In the genomic region with DNA sequence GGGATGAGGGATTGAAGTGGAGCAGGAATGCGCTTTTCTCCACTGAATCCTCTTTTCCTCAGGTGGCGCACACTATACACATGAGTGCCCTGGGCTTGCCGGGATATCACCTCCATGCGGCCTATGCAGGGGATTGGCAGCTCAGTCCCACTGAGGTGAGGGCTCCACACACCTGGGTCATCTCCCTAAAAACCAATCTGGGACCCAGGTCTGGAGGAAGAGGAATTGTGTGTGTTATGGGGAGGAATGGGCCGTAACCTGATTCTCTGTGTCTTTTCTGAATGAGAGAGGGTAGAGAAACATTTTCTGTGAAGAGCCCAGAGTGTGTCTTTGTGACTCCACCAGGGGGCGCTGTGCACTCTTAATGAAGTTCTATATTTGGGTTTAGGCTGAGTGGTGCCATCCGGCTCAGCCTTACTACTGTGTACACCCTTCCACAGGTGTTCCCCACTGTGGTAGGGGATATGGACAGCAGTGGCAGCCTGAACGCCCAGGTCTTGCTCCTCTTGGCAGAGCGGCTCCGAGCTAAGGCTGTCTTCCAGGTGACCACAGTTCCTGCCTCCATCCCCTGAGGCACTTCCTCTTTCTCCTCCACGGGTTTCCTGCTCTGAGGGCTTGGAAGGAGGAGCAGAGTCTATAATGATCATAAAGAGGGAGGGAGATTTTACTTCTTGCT, we compare ENCODE assay signal across 8 cellular contexts. TPM values are rescaled to one million over a fixed set of nuclear protein-coding genes. Genes with fewer than 3 reads are reported as not detected.
DNase-seq lines count a peak whose midpoint lies in the region; FAIRE-seq and TF ChIP-seq lines count a peak whose summit lies in the region.

No MANE protein-coding gene starts in this region.

- DNase-seq in GM18507 (ENCODE audit: extremely low spot score, insufficient read length, low read depth) (peak; percentile 65), HK-2 (ENCODE audit: unreplicated experiment) (peak; percentile 73), NCI-H82 (lab: John Stamatoyannopoulos, UW) (peak; percentile 95), ecto neural progenitor cell (ENCODE audit: low spot score) (peak; percentile 86), lung microvascular endothelial cell (ENCODE audit: low read depth in 2 of 2) (peak; percentile 80 to 85)
- peak; percentile 94 to 95 for DNase-seq in activated CD4-positive, alpha-beta T cell treated with anti-CD3 and anti-CD28 coated beads, Interleukin-2, amount 50 U/mL, for 48 hours
- peak; percentile 80 to 88 for DNase-seq in stimulated activated CD4-positive, alpha-beta T cell treated with anti-CD3 and anti-CD28 coated beads, Interleukin-4, amount 100 ng/mL, for 4 hours

- FAIRE-seq in GM18507 (lab: Jason Lieb, UNC) = peak; percentile 90

- TF ChIP-seq CTCF in 22Rv1 (IDR thresholded peaks at IDR 0.05) = peak; percentile 96

- H3K27ac ChIP-seq in 22Rv1 = peak overlapping the region; percentile 84

RNA-seq across cellular contexts. Expression of a gene that starts 1.5 kb away (rescaled TPM):
- 12.0 and 13.5 TPM in 2 replicates for total RNA-seq in lung microvascular endothelial cell

RNA-seq across cellular contexts. Expression of a gene that starts 3.9 kb away (rescaled TPM):
- not detected in 2 replicates for total RNA-seq in lung microvascular endothelial cell

RNA-seq across cellular contexts. Expression of a gene that starts 10.7 kb away (rescaled TPM):
- not detected in 2 replicates for total RNA-seq in lung microvascular endothelial cell

RNA-seq across cellular contexts. Expression of a gene that starts 12.2 kb away (rescaled TPM):
- total RNA-seq in lung microvascular endothelial cell = not detected in 2 replicates

RNA-seq across cellular contexts. Expression of a gene that starts 25.2 kb away (rescaled TPM):
- total RNA-seq in lung microvascular endothelial cell = 130 and 147 TPM in 2 replicates

Comparison
In these comparisons a context has a peak if more than half of its experiments do, and no peak if none do; other contexts are left out.
1. Peak in every context shown above with its lines: DNase-seq and H3K27ac ChIP-seq.